ENCODE assay signal across 32 cellular contexts in the genomic region with DNA sequence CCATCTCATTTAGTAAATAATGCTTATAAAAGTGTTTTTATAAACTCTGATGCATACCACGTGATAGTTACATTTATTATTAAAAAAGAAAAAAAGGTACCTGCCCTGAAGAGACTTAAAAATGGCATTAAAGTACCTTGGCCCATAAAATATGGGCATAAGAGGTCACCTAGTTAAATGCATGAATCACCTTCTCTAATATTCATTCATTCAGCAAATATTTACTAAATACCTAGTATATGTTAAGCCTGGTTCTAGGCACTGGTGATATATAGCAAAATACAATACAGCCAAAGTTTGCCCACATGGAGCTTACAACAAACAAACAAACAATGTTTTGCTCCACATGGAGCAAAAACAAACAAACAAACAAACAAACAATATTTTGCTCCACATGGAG.
"Had no signal": no experiment of that assay in that cellular context is flagged by ENCODE, and none has a peak within 500 bp of the region (broad histone marks: within the 10 kb centered on the region; RNA-seq: fewer than 3 reads in every experiment).

No MANE protein-coding gene starts in this region.

- H3K4me1 Mint-ChIP-seq: activated CD4-positive, alpha-beta memory T cell treated with anti-CD3 and anti-CD28 coated beads, Interleukin-2, amount 10 ng/mL, durations not matched to agents 7 days and 5 days; activated CD8-positive, alpha-beta memory T cell treated with anti-CD3 and anti-CD28 coated beads, Interleukin-2, amount 10 ng/mL, durations not matched to agents 7 days and 5 days; activated naive CD4-positive, alpha-beta T cell treated with anti-CD3 and anti-CD28 coated beads, Interleukin-2, amount 10 ng/mL, durations not matched to agents 7 days and 5 days; activated naive CD8-positive, alpha-beta T cell treated with anti-CD3 and anti-CD28 coated beads, Interleukin-2, amount 50 U/mL, for 24 hours; brain had no signal

- ATAC-seq: activated CD8-positive, alpha-beta memory T cell treated with anti-CD3 and anti-CD28 coated beads, Interleukin-2, amount 10 ng/mL, durations not matched to agents 7 days and 5 days; activated naive CD8-positive, alpha-beta T cell treated with anti-CD3 and anti-CD28 coated beads, Interleukin-2, amount 50 U/mL, for 24 hours had no signal

- H3K4me3 ChIP-seq: PC-9 had no signal

- H3K27me3 Mint-ChIP-seq: activated CD4-positive, alpha-beta memory T cell treated with anti-CD3 and anti-CD28 coated beads, Interleukin-2, amount 10 ng/mL, durations not matched to agents 7 days and 5 days; activated CD8-positive, alpha-beta memory T cell treated with anti-CD3 and anti-CD28 coated beads, Interleukin-2, amount 10 ng/mL, durations not matched to agents 7 days and 5 days; activated naive CD4-positive, alpha-beta T cell treated with anti-CD3 and anti-CD28 coated beads, Interleukin-2, amount 10 ng/mL, durations not matched to agents 7 days and 5 days; activated naive CD8-positive, alpha-beta T cell; activated naive CD8-positive, alpha-beta T cell treated with anti-CD3 and anti-CD28 coated beads, Interleukin-2, amount 50 U/mL, for 24 hours; brain had no signal

- H3K4me3 Mint-ChIP-seq: activated CD4-positive, alpha-beta memory T cell treated with anti-CD3 and anti-CD28 coated beads, Interleukin-2, amount 10 ng/mL, durations not matched to agents 7 days and 5 days; activated CD8-positive, alpha-beta memory T cell treated with anti-CD3 and anti-CD28 coated beads, Interleukin-2, amount 10 ng/mL, durations not matched to agents 7 days and 5 days; activated naive CD4-positive, alpha-beta T cell treated with anti-CD3 and anti-CD28 coated beads, Interleukin-2, amount 10 ng/mL, durations not matched to agents 7 days and 5 days; activated naive CD8-positive, alpha-beta T cell; activated naive CD8-positive, alpha-beta T cell treated with anti-CD3 and anti-CD28 coated beads, Interleukin-2, amount 50 U/mL, for 24 hours; brain had no signal

- H3K9ac ChIP-seq: KMS-11 had no signal

- H2AFZ ChIP-seq: PC-9 had no signal

- H3K27ac ChIP-seq: KMS-11, PC-9, WERI-Rb-1 had no signal

- H3K9me3 Mint-ChIP-seq: activated CD4-positive, alpha-beta memory T cell treated with anti-CD3 and anti-CD28 coated beads, Interleukin-2, amount 10 ng/mL, durations not matched to agents 7 days and 5 days; activated naive CD4-positive, alpha-beta T cell treated with anti-CD3 and anti-CD28 coated beads, Interleukin-2, amount 10 ng/mL, durations not matched to agents 7 days and 5 days; activated naive CD8-positive, alpha-beta T cell treated with anti-CD3 and anti-CD28 coated beads, Interleukin-2, amount 50 U/mL, for 24 hours; brain had no signal

- DNase-seq: activated CD4-positive, alpha-beta memory T cell treated with anti-CD3 and anti-CD28 coated beads, Interleukin-2, amount 10 ng/mL, durations not matched to agents 7 days and 5 days; activated CD4-positive, alpha-beta T cell treated with anti-CD3 and anti-CD28 coated beads for 1 hour; activated CD4-positive, alpha-beta T cell treated with anti-CD3 and anti-CD28 coated beads for 48 hours; activated CD4-positive, CD25-positive, alpha-beta regulatory T cell; activated CD8-positive, alpha-beta memory T cell treated with anti-CD3 and anti-CD28 coated beads for 24 hours; activated CD8-positive, alpha-beta memory T cell treated with anti-CD3 and anti-CD28 coated beads, Interleukin-2, amount 10 ng/mL, durations not matched to agents 7 days and 5 days; activated CD8-positive, alpha-beta memory T cell treated with anti-CD3 and anti-CD28 coated beads, Interleukin-2, amount 50 U/mL, for 48 hours; activated effector memory CD4-positive, alpha-beta T cell treated with Interleukin-2 at 50 U/mL for 16 hours; activated naive CD4-positive, alpha-beta T cell treated with anti-CD3 and anti-CD28 coated beads, Interleukin-2, amount 10 ng/mL, durations not matched to agents 7 days and 5 days; activated naive CD8-positive, alpha-beta T cell treated with anti-CD3 and anti-CD28 coated beads, Interleukin-2, amount 50 U/mL, for 24 hours; activated T-cell treated with anti-CD3 and anti-CD28 coated beads, Interleukin-2, amount 50 U/mL, for 48 hours; anterior cingulate cortex; MM.1S; MV-4-11; NCI-H1092; NCI-H1436 treated with DMSO at 0.1 percent for 48 hours; NCI-H1694 treated with DMSO at 0.1 percent for 48 hours; NCI-H2029; NCI-H345; NCI-H524 treated with DMSO at 0.1 percent for 48 hours; NCI-H748 treated with DMSO at 0.1 percent for 48 hours; NK-92 treated with Interleukin-12 subunit alpha and Interleukin-12 subunit beta, amount 100 ng/mL, for 24 hours; PC-9; Right ventricle myocardium superior; SW 1271; T-helper 1 cell; T-helper 2 cell; T-helper 9 cell; WERI-Rb-1 had no signal

- H3K27ac Mint-ChIP-seq: activated CD4-positive, alpha-beta memory T cell treated with anti-CD3 and anti-CD28 coated beads, Interleukin-2, amount 10 ng/mL, durations not matched to agents 7 days and 5 days; activated CD8-positive, alpha-beta memory T cell treated with anti-CD3 and anti-CD28 coated beads, Interleukin-2, amount 10 ng/mL, durations not matched to agents 7 days and 5 days; activated naive CD4-positive, alpha-beta T cell treated with anti-CD3 and anti-CD28 coated beads, Interleukin-2, amount 10 ng/mL, durations not matched to agents 7 days and 5 days; activated naive CD8-positive, alpha-beta T cell; activated naive CD8-positive, alpha-beta T cell treated with anti-CD3 and anti-CD28 coated beads, Interleukin-2, amount 50 U/mL, for 24 hours; brain had no signal

- H3K4me2 ChIP-seq: KMS-11, PC-9 had no signal
